In the genomic region with DNA sequence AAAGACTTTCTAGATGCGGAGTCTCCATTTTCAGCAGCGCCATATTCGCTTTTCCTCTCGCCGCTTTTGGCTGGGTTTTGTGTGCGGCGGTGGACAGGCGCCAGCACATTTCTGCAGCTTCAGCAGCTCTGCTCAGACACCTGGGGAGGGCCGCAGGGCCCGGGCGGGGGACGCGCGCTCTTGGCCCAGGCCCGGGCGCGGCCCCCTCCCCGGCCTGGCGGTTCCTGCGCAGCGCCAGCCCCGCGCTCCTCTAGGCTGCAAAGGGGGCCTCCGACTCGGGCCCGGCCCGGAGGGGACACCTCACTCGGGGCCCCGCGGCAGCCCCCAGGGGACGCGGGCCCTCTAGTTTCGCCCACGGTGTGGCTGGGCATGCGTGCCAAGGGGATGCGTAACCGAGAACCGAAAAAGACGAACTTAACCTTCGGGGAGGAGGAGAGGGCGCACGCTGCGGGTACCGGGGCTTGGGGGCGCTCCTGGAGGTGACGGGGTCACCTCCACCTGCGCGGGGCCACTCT, we compare ENCODE assay signal across 8 cellular contexts. TPM values are rescaled to one million over a fixed set of nuclear protein-coding genes. Genes with fewer than 3 reads are reported as not detected.
A peak's percentile ranks its signal among the peaks of the same experiment; 100 is the strongest.
DNase-seq lines count a peak whose midpoint lies in the region; ATAC-seq and TF ChIP-seq lines count a peak whose summit lies in the region.

No MANE protein-coding gene starts in this region.

- ATAC-seq in HG03095 (IDR thresholded peaks at IDR 0.05; ENCODE audit: unreplicated experiment) (peak; percentile 54), WTC11 (peak; percentile 76), left lung (peak; percentile 86)

- H3K4me3 ChIP-seq in left lung, result peak overlapping the region; percentile 60 to 79

- H3K9me3 ChIP-seq in left lung, result no peaks in the 10 kb centered on the region

- H3K27me3 ChIP-seq in left lung, result peaks cover 10 to 33% of the 10 kb centered on the region in 2 donors

- peaks cover 90% of the 10 kb centered on the region for H3K27me3 Mint-ChIP-seq in WTC11 (ENCODE audit: low read depth)
- H3K27me3 Mint-ChIP-seq in chondrocyte (ENCODE audit: low read depth), result peaks cover 9% of the 10 kb centered on the region

- no peaks in the 10 kb centered on the region for H3K36me3 ChIP-seq in left lung

- H3K4me1 Mint-ChIP-seq in WTC11 (peaks cover 10% of the 10 kb centered on the region), chondrocyte (ENCODE audit: low read depth) (peaks cover 13% of the 10 kb centered on the region)

- DNase-seq in activated gamma-delta T cell (lab: John Stamatoyannopoulos, UW), result peak; percentile 14
- DNase-seq in activated gamma-delta T cell treated with Interleukin-2 at 50 U/mL for 16 hours, result no peak
- peak; percentile 41 for DNase-seq in WTC11 (ENCODE audit: low spot score)
- no peak for DNase-seq in chondrocyte (ENCODE audit: low spot score)
- peak; percentile 43 to 87 for DNase-seq in left lung
- DNase-seq in stimulated activated CD4-positive, alpha-beta T cell treated with anti-CD3 and anti-CD28 coated beads, Interleukin-2, amount 100 ng/mL, for 48 hours, result peak; percentile 61
- DNase-seq in SW 1271 (lab: John Stamatoyannopoulos, UW), result no peak

- H3K4me1 ChIP-seq in left lung, result peaks cover 0 to 28% of the 10 kb centered on the region in 2 donors

- POLR2A ChIA-PET in WTC11 (lab: Charles Lee), result no interaction called here

- CTCF ChIA-PET in WTC11 (lab: Charles Lee), result interaction anchor here (1.9 kb wide), 1 partner anchor 8 kb away, joined by 5 read pairs; no protein-coding TSS in a partner anchor

- H3K27ac Mint-ChIP-seq in WTC11 (no peak overlapping the region), chondrocyte (ENCODE audit: unreplicated experiment) (peak overlapping the region; percentile 97)

- H3K27ac ChIP-seq in left lung, result peak overlapping the region; percentile 94 to 95

- TF ChIP-seq CTCF in WTC11 (IDR thresholded peaks at IDR 0.05) (no peak), chondrocyte (IDR thresholded peaks at IDR 0.05) (no peak), left lung (IDR thresholded peaks at IDR 0.05) (no peak)

- peak overlapping the region; percentile 90 for H3K4me3 Mint-ChIP-seq in WTC11
- H3K4me3 Mint-ChIP-seq in chondrocyte (ENCODE audit: unreplicated experiment), result peak overlapping the region; percentile 94

- intact Hi-C loops in left lung (cut with DNase I), result loop anchor here in 1 of 2 donors (10.0 kb wide), 1 partner anchor 72 kb away; a partner anchor contains a TSS

- H3K9me3 Mint-ChIP-seq in WTC11 (no peaks in the 10 kb centered on the region), chondrocyte (ENCODE audit: low read depth) (no peaks in the 10 kb centered on the region)

- H3K36me3 Mint-ChIP-seq in WTC11 (no peaks in the 10 kb centered on the region), chondrocyte (ENCODE audit: low read depth) (no peaks in the 10 kb centered on the region)

TF ChIP-seq in WTC11, 78 proteins besides CTCF, POLR2A, EP300 and RAD21:
- TF ChIP-seq, protein P1, sequence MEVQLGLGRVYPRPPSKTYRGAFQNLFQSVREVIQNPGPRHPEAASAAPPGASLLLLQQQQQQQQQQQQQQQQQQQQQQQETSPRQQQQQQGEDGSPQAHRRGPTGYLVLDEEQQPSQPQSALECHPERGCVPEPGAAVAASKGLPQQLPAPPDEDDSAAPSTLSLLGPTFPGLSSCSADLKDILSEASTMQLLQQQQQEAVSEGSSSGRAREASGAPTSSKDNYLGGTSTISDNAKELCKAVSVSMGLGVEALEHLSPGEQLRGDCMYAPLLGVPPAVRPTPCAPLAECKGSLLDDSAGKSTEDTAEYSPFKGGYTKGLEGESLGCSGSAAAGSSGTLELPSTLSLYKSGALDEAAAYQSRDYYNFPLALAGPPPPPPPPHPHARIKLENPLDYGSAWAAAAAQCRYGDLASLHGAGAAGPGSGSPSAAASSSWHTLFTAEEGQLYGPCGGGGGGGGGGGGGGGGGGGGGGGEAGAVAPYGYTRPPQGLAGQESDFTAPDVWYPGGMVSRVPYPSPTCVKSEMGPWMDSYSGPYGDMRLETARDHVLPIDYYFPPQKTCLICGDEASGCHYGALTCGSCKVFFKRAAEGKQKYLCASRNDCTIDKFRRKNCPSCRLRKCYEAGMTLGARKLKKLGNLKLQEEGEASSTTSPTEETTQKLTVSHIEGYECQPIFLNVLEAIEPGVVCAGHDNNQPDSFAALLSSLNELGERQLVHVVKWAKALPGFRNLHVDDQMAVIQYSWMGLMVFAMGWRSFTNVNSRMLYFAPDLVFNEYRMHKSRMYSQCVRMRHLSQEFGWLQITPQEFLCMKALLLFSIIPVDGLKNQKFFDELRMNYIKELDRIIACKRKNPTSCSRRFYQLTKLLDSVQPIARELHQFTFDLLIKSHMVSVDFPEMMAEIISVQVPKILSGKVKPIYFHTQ (CRISPR knock-in tag; IDR thresholded peaks at IDR 0.05), result no peak
- TF ChIP-seq, protein P2, sequence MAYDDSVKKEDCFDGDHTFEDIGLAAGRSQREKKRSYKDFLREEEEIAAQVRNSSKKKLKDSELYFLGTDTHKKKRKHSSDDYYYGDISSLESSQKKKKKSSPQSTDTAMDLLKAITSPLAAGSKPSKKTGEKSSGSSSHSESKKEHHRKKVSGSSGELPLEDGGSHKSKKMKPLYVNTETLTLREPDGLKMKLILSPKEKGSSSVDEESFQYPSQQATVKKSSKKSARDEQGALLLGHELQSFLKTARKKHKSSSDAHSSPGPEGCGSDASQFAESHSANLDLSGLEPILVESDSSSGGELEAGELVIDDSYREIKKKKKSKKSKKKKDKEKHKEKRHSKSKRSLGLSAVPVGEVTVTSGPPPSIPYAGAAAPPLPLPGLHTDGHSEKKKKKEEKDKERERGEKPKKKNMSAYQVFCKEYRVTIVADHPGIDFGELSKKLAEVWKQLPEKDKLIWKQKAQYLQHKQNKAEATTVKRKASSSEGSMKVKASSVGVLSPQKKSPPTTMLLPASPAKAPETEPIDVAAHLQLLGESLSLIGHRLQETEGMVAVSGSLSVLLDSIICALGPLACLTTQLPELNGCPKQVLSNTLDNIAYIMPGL (CRISPR knock-in tag; IDR thresholded peaks at IDR 0.05), result 0 out of 2 replicates have a peak, but pooled peaks have one; percentile 42
TF ChIP-seq in WTC11: peak in this region for 1.

RNA-seq across cellular contexts. Expression of a gene that starts 34.5 kb away (rescaled TPM):
- total RNA-seq in WTC11 (2021) (not detected in 3 replicates), chondrocyte (not detected in 3 replicates), left lung (not detected)

Comparison
In these comparisons a context has a peak if more than half of its experiments do, and no peak if none do; other contexts are left out.
1. DNase-seq: peak in activated gamma-delta T cell (single experiment), WTC11 (single experiment), left lung (2 of 2) and stimulated activated CD4-positive, alpha-beta T cell treated with anti-CD3 and anti-CD28 coated beads, Interleukin-2, amount 100 ng/mL, for 48 hours (2 of 2); none in activated gamma-delta T cell treated with Interleukin-2 at 50 U/mL for 16 hours (single experiment), chondrocyte (single experiment) and SW 1271 (0 of 2).
2. Peak in every context shown above with its lines, with median percentiles within 50 percentile points of each other: ATAC-seq.